In genomic region chr1:215523128-215523861, GRCh38 we compare ENCODE assay signal across 11 cellular contexts. TPM values are rescaled to one million over a fixed set of nuclear protein-coding genes. Genes with fewer than 3 reads are reported as not detected.
DNase-seq lines count a peak whose midpoint lies in the region; ATAC-seq, FAIRE-seq and TF ChIP-seq lines count a peak whose summit lies in the region.
"Had no signal": no experiment of that assay in that cellular context is flagged by ENCODE, and none has a peak within 500 bp of the region (broad histone marks: within the 10 kb centered on the region; RNA-seq: fewer than 3 reads in every experiment).

No MANE protein-coding gene starts in this region.

- H3K27ac ChIP-seq in endothelial cell of umbilical vein (ENCODE audit: insufficient read depth, low read depth, low read length) (no peak overlapping the region), psoas muscle (no peak overlapping the region)

- H3K36me3 ChIP-seq in endothelial cell of umbilical vein (ENCODE audit: control insufficient read depth in 2 of 2, extremely low read depth in 1 of 2, insufficient read depth in 2 of 2, low read length in 2 of 2) (no peaks in the 10 kb centered on the region), psoas muscle (ENCODE audit: insufficient read depth in 1 of 2, low read depth in 1 of 2) (no peaks in the 10 kb centered on the region)

- no peak for TF ChIP-seq POLR2A in endothelial cell of umbilical vein (IDR thresholded peaks at IDR 0.05; ENCODE audit: low read depth, low read length)

- H3K9me3 ChIP-seq in endothelial cell of umbilical vein (replicated peaks; ENCODE audit: control insufficient read depth, insufficient read depth, low read length): no peaks in the 10 kb centered on the region
- no peaks in the 10 kb centered on the region for H3K9me3 ChIP-seq in psoas muscle

- no peaks in the 10 kb centered on the region for H3K4me1 ChIP-seq in endothelial cell of umbilical vein (ENCODE audit: control insufficient read depth, extremely low read depth, insufficient read depth, low read length)
- no peaks in the 10 kb centered on the region for H3K4me1 ChIP-seq in psoas muscle

- CTCF ChIA-PET in endothelial cell of umbilical vein (lab: Charles Lee): interaction anchor here (0.6 to 3.2 kb wide), 50 partner anchors 9 to 1309 kb away, joined by 3 to 103 read pairs (median 4); partner anchors contain the start of gene CENPF

- dilution Hi-C loops in endothelial cell of umbilical vein (cut with MboI; ENCODE audit: extremely low pct_ligation_motif_present, low sequenced_read_pairs): no loop called here

- intact Hi-C loops in endothelial cell of umbilical vein (cut with micrococcal nuclease) (no loop called here), psoas muscle (cut with DNase I) (loop anchor here in 1 of 2 donors (10.0 kb wide), 1 partner anchor 718 kb away; no protein-coding TSS in a partner anchor), posterior vena cava (cut with DNase I) (no loop called here)

- no TSS peak for BruUV-seq in endothelial cell of umbilical vein (replicated peaks; lab: Mats Ljungman, UMichigan)

- POLR2A ChIA-PET in endothelial cell of umbilical vein (lab: Charles Lee): no interaction called here

- H3K27me3 ChIP-seq in endothelial cell of umbilical vein (ENCODE audit: control insufficient read depth in 2 of 2, insufficient read depth in 2 of 2, low read length in 2 of 2): no peaks in the 10 kb centered on the region
- no peaks in the 10 kb centered on the region for H3K27me3 ChIP-seq in psoas muscle (ENCODE audit: insufficient read depth in 3 of 3, low read length in 2 of 3)

- no peaks in the 10 kb centered on the region for H3K79me2 ChIP-seq in endothelial cell of umbilical vein (ENCODE audit: control insufficient read depth, insufficient read depth, low read length)

- DNase-seq in NCI-H2081 (lab: John Stamatoyannopoulos, UW) (peak; percentile 20 to 30), NCI-H2081 treated with DMSO at 0.1 percent for 48 hours (lab: John Stamatoyannopoulos, UW) (no peak), NCI-H69 (lab: John Stamatoyannopoulos, UW) (peak; percentile 80), endothelial cell of umbilical vein (ENCODE audit: low read depth, low spot score) (peak; percentile 18), psoas muscle (no peak), posterior vena cava (ENCODE audit: low spot score) (no peak)
- DNase-seq in activated naive CD4-positive, alpha-beta T cell treated with anti-CD3 and anti-CD28 coated beads, Interleukin-2, amount 50 U/mL, for 16 hours: no peak
- DNase-seq: activated T-cell treated with anti-CD3 and anti-CD28 coated beads, Interleukin-2, amount 50 U/mL, for 72 hours; NCI-H510A; occipital lobe had no signal

- H3K4me2 ChIP-seq in endothelial cell of umbilical vein (ENCODE audit: insufficient read depth, low read length): no peak overlapping the region

- TF ChIP-seq CTCF in endothelial cell of umbilical vein (IDR thresholded peaks at IDR 0.05; ENCODE audit: extremely low read depth in 1 of 2, insufficient read depth in 1 of 2, low read depth in 1 of 2, low read length in 2 of 2) (no peak), psoas muscle (IDR thresholded peaks at IDR 0.05) (peak; percentile 10)

- 51 to 69% (median 60%) methylated on average over 8 of the region's 8 CpGs for WGBS in psoas muscle, 3 donors

- H2AFZ ChIP-seq in endothelial cell of umbilical vein (ENCODE audit: low read depth, low read length): no peak overlapping the region

- peak; percentile 62 for FAIRE-seq in endothelial cell of umbilical vein (lab: Jason Lieb, UNC)

- H3K4me3 ChIP-seq in endothelial cell of umbilical vein (replicated peaks in 1 of 3; ENCODE audit: insufficient read depth in 1 of 3, low read depth in 1 of 3, low read length in 3 of 3) (no peak overlapping the region), psoas muscle (no peak overlapping the region)

- no peak for ATAC-seq in psoas muscle
- ATAC-seq in HG03025 (IDR thresholded peaks at IDR 0.05; ENCODE audit: low FRiP score, unreplicated experiment): no peak
- ATAC-seq: activated T-cell treated with anti-CD3 and anti-CD28 coated beads, Interleukin-2, amount 50 U/mL, for 72 hours had no signal

- H3K9ac ChIP-seq in endothelial cell of umbilical vein (replicated peaks; ENCODE audit: extremely low read depth, insufficient read depth, low read length): no peak overlapping the region

- H3K9me1 ChIP-seq in endothelial cell of umbilical vein (replicated peaks; ENCODE audit: control insufficient read depth, extremely low read depth, insufficient read depth, low read length): no peaks in the 10 kb centered on the region

- H4K20me1 ChIP-seq in endothelial cell of umbilical vein (replicated peaks; ENCODE audit: control insufficient read depth, extremely low read depth, insufficient read depth, low read length): no peaks in the 10 kb centered on the region

TF ChIP-seq in endothelial cell of umbilical vein, 7 proteins besides CTCF, POLR2A, EP300 and RAD21:
- TF ChIP-seq POLR2AphosphoS5 (IDR thresholded peaks at IDR 0.05; ENCODE audit: insufficient read depth, low read depth, low read length) (no peak), GATA2 (IDR thresholded peaks at IDR 0.05; ENCODE audit: insufficient read depth, insufficient read length, low read depth, low read length) (no peak)

RNA-seq across cellular contexts. Expression of gene KCTD3, which starts 43.8 kb away (rescaled TPM):
- total RNA-seq in endothelial cell of umbilical vein (28.3 and 31.1 TPM in 2 replicates), psoas muscle (10 to 100 TPM; 11.9 to 20.8 (median 13.5) TPM), posterior vena cava (10 to 100 TPM; 40.2 to 43.8 TPM)
- polyA plus RNA-seq in endothelial cell of umbilical vein (19.1 and 20.0 TPM in 2 replicates), psoas muscle (10 to 100 TPM in 1 of 3 donors, 1 to 10 TPM in 2; 6.9 to 17.9 (median 7.6) TPM)
- polyA plus RNA-seq in endothelial cell of umbilical vein (2011; cell fraction: cytosol; rRNA removed): 23.6 and 28.3 TPM in 2 replicates
- polyA plus RNA-seq in endothelial cell of umbilical vein (2011; cell fraction: nucleus; rRNA removed): 66.1 and 69.2 TPM in 2 replicates
- 16.3 and 21.5 TPM in 2 replicates for polyA plus RNA-seq in endothelial cell of umbilical vein (2012)
- 54.4 and 77.6 TPM in 2 replicates for polyA minus RNA-seq in endothelial cell of umbilical vein
- polyA minus RNA-seq in endothelial cell of umbilical vein (2011; cell fraction: cytosol; rRNA and poly(A)+ RNA removed): 51.9 TPM
- polyA minus RNA-seq in endothelial cell of umbilical vein (2011; cell fraction: nucleus; rRNA and poly(A)+ RNA removed): 45.5 and 64.6 TPM in 2 replicates

Comparison
In these comparisons a context has a peak if more than half of its experiments do, and no peak if none do; other contexts are left out.
1. DNase-seq: peak in NCI-H2081 (2 of 2), NCI-H69 (single experiment) and endothelial cell of umbilical vein (single experiment); none in NCI-H2081 treated with DMSO at 0.1 percent for 48 hours (single experiment), psoas muscle (0 of 2), activated naive CD4-positive, alpha-beta T cell treated with anti-CD3 and anti-CD28 coated beads, Interleukin-2, amount 50 U/mL, for 16 hours (single experiment) and posterior vena cava (single experiment).